In the genomic region with DNA sequence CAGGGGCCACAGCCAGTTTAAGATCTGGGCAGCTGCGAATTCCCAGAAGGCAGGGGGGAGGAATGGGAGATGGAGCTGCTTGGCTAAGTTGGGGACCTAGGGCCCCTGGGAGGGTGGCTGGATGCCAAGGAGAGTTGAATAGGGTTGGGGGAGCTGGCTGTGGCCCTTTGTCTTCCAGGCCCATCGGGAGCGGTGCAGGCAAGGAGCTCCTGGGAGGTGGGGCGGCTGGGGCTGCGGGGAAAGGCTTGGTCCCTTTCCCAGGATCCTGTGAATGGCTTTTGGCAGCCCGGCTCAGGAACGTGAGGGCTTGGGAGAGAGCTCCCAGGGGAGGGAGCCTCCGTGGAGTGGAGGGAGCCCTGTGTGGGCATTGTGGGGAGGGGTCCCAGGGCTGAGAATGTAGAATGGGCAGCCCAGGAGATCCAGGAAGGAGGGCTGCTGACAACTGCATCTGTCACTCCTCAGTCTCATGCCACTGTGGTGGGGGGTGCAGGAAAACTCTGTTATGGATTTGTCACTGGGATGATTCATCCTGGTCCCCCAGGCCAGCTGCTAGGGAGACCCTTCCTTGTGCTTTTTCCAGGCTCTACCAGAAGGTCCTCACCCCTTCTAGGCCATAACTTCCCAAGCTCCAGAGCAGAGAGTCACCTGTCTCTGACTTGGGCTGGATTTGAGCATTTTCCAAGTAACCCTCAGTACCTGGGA, we compare ENCODE assay signal across 10 cellular contexts. TPM values are rescaled to one million over a fixed set of nuclear protein-coding genes. Genes with fewer than 3 reads are reported as not detected.
DNase-seq lines count a peak whose midpoint lies in the region; ATAC-seq and TF ChIP-seq lines count a peak whose summit lies in the region.
"Had no signal": no experiment of that assay in that cellular context is flagged by ENCODE, and none has a peak within 500 bp of the region (broad histone marks: within the 10 kb centered on the region; RNA-seq: fewer than 3 reads in every experiment).

No MANE protein-coding gene starts in this region.

- H3K27ac Mint-ChIP-seq in neural crest cell (ENCODE audit: unreplicated experiment): peak overlapping the region; percentile 95

- TF ChIP-seq POLR2A in spleen (IDR thresholded peaks at IDR 0.05): no peak

- H3K27me3 Mint-ChIP-seq in neural crest cell (ENCODE audit: low read depth): no peaks in the 10 kb centered on the region

- TF ChIP-seq CTCF in BE2C (IDR thresholded peaks at IDR 0.05; ENCODE audit: low read depth, low read length) (no peak), epithelial cell of proximal tubule (conservative IDR thresholded peaks at IDR 0.05; ENCODE audit: low read depth, low read length) (no peak), neural crest cell (conservative IDR thresholded peaks at IDR 0.05) (no peak), spleen (IDR thresholded peaks at IDR 0.05 in 8 of 11, conservative IDR thresholded peaks at IDR 0.05 in 3 of 11) (no peak)

- H3K27me3 ChIP-seq in BE2C (no peaks in the 10 kb centered on the region), spleen (replicated peaks in 1 of 7) (peaks cover 0 to 52% (median 13%) of the 10 kb centered on the region in 7 donors)

- H3K9me3 Mint-ChIP-seq in neural crest cell: no peaks in the 10 kb centered on the region

- H3K36me3 Mint-ChIP-seq in neural crest cell (ENCODE audit: low read depth): no peaks in the 10 kb centered on the region

- H3K9me3 ChIP-seq in BE2C: no peaks in the 10 kb centered on the region
- no peaks in the 10 kb centered on the region for H3K9me3 ChIP-seq in spleen

- ATAC-seq in HG03159 (IDR thresholded peaks at IDR 0.05; ENCODE audit: unreplicated experiment) (no peak), GM18873 (IDR thresholded peaks at IDR 0.05; ENCODE audit: low FRiP score, unreplicated experiment) (no peak)

- H3K4me1 Mint-ChIP-seq in neural crest cell: peaks cover 22% of the 10 kb centered on the region

- H3K27ac ChIP-seq in spleen: no peak overlapping the region

- no peak for DNase-seq in BE2C
- peak; percentile 55 for DNase-seq in NCI-H69 (lab: John Stamatoyannopoulos, UW)
- no peak for DNase-seq in epithelial cell of proximal tubule (ENCODE audit: low read depth)
- no peak for DNase-seq in neural crest cell (ENCODE audit: low read depth, low spot score)
- DNase-seq in stimulated activated CD4-positive, alpha-beta T cell treated with anti-CD3 and anti-CD28 coated beads, Interleukin-1b, Interleukin-23, amount 100 ng/mL, for 48 hours: no peak
- no peak for DNase-seq in spleen
- DNase-seq: activated gamma-delta T cell treated with Interleukin-2 at 50 U/mL for 16 hours, KBM-7 had no signal

- peaks cover 22% of the 10 kb centered on the region for H3K36me3 ChIP-seq in BE2C
- H3K36me3 ChIP-seq in spleen: peaks cover 0 to 3% (median 0%) of the 10 kb centered on the region in 6 donors

- peak overlapping the region; percentile 90 for H3K4me3 Mint-ChIP-seq in neural crest cell

- H3K4me1 ChIP-seq in BE2C: peaks cover 23% of the 10 kb centered on the region
- peaks cover 5 to 32% (median 18%) of the 10 kb centered on the region in 6 donors for H3K4me1 ChIP-seq in spleen

- intact Hi-C loops in spleen (cut with DNase I; ENCODE audit: low total_unique reads): no loop called here

- 43 to 63% (median 60%) methylated on average over 8 of the region's 8 CpGs for WGBS in spleen, 5 donors

- H3K4me3 ChIP-seq in BE2C (ENCODE audit: low read depth, low read length) (peak overlapping the region; percentile 57), epithelial cell of proximal tubule (ENCODE audit: low read depth, low read length) (peak overlapping the region; percentile 61), spleen (peak overlapping the region in 2 of 8 donors; percentile 54 to 78)

RNA-seq across cellular contexts. Expression of gene FREY1, which starts 6.0 kb away (rescaled TPM):
- not detected for polyA plus RNA-seq in BE2C (2012; ENCODE audit: insufficient read depth, insufficient read length, low read depth)
- total RNA-seq in epithelial cell of proximal tubule (0.51 TPM in 1 of 2 replicates, not detected in the other), neural crest cell (2.5 and 3.3 TPM in 2 replicates), spleen (1 to 10 TPM in 4 of 7 donors, under 1 TPM in 1, not detected in 2; 0.57 to 2.0 (median 1.2) TPM)
- under 1 TPM; 0.13 to 0.32 (median 0.27) TPM for polyA plus RNA-seq in spleen

RNA-seq across cellular contexts. Expression of gene MAPK8IP1, which starts 15.6 kb away (rescaled TPM):
- polyA plus RNA-seq in BE2C (2012; ENCODE audit: insufficient read depth, insufficient read length, low read depth): 165 TPM
- 10.1 and 11.1 TPM in 2 replicates for total RNA-seq in epithelial cell of proximal tubule
- 36.6 and 38.7 TPM in 2 replicates for total RNA-seq in neural crest cell
- total RNA-seq in spleen: 1 to 10 TPM; 1.7 to 6.0 (median 3.4) TPM
- 1 to 10 TPM in 2 of 3 donors, under 1 TPM in 1; 0.80 to 2.2 (median 1.3) TPM for polyA plus RNA-seq in spleen

RNA-seq across cellular contexts. Expression of gene PEX16, which starts 16.6 kb away (rescaled TPM):
- polyA plus RNA-seq in BE2C (2012; ENCODE audit: insufficient read depth, insufficient read length, low read depth): 66.1 TPM
- total RNA-seq in epithelial cell of proximal tubule (23.4 and 24.3 TPM in 2 replicates), neural crest cell (27.6 and 29.6 TPM in 2 replicates), spleen (10 to 100 TPM; 29.2 to 36.7 (median 33.7) TPM)
- 10 to 100 TPM; 41.6 to 50.1 (median 46.1) TPM for polyA plus RNA-seq in spleen

RNA-seq across cellular contexts. Expression of gene LARGE2, which starts 21.4 kb away (rescaled TPM):
- not detected for polyA plus RNA-seq in BE2C (2012; ENCODE audit: insufficient read depth, insufficient read length, low read depth)
- total RNA-seq in epithelial cell of proximal tubule (2.5 and 3.3 TPM in 2 replicates), neural crest cell (0.48 TPM in 1 of 2 replicates, not detected in the other), spleen (1 to 10 TPM; 2.5 to 8.4 (median 6.1) TPM)
- 10 to 100 TPM in 2 of 3 donors, 1 to 10 TPM in 1; 4.7 to 18.8 (median 16.4) TPM for polyA plus RNA-seq in spleen

RNA-seq across cellular contexts. Expression of gene CRY2, which starts 53.8 kb away (rescaled TPM):
- 12.8 TPM for polyA plus RNA-seq in BE2C (2012; ENCODE audit: insufficient read depth, insufficient read length, low read depth)
- total RNA-seq in epithelial cell of proximal tubule: 6.3 and 9.2 TPM in 2 replicates
- total RNA-seq in neural crest cell: 19.0 and 23.8 TPM in 2 replicates
- total RNA-seq in spleen: 10 to 100 TPM; 27.1 to 39.2 (median 33.1) TPM
- polyA plus RNA-seq in spleen: 10 to 100 TPM in 1 of 3 donors, 1 to 10 TPM in 2; 5.6 to 10.9 (median 5.6) TPM
